ENCODE assay signal across 21 cellular contexts in the genomic region with DNA sequence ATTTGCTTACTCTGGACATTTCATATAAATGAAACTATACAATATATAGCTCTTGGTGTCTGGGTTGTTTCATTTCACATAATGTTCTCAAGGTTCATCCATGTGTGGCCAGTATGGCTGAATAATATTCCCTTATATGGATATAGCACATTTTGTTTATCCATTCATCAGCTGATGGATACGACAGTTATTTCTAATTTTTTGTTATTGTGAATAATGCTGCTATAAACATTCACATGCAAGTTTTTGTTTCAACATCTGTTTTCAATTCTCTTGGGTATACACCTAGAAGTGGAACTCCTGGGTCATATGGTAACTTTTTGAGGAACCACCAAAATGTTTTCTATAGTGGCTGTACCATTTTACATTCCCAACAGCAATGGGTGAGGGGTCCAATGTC.
A peak's percentile ranks its signal among the peaks of the same experiment; 100 is the strongest.
DNase-seq lines count a peak whose midpoint lies in the region; ATAC-seq and TF ChIP-seq lines count a peak whose summit lies in the region.
"Had no signal": no experiment of that assay in that cellular context is flagged by ENCODE, and none has a peak within 500 bp of the region (broad histone marks: within the 10 kb centered on the region; RNA-seq: fewer than 3 reads in every experiment).

No MANE protein-coding gene starts in this region.

- DNase-seq in choroid plexus epithelial cell (ENCODE audit: low read depth): peak; percentile 13
- DNase-seq in memory B cell (ENCODE audit: low spot score in 2 of 2): no peak
- DNase-seq in ascending aorta (ENCODE audit: low spot score in 2 of 2): no peak
- DNase-seq in inferior parietal cortex (ENCODE audit: extremely low spot score): no peak
- no peak for DNase-seq in activated CD4-positive, alpha-beta T cell treated with anti-CD3 and anti-CD28 coated beads, Interleukin-2, amount 50 U/mL, for 4 hours
- DNase-seq: DMS79, GM23248, KBM-7, NCI-H1417, NCI-H187, NCI-H2227 treated with DMSO at 0.1 percent for 48 hours, NCI-H510A treated with DMSO at 0.1 percent for 48 hours, NCI-H774, PC-3, SIG-M5 had no signal

- H3K9me3 Mint-ChIP-seq in memory B cell: no peaks in the 10 kb centered on the region

- H3K4me1 ChIP-seq in OCI-LY3 (ENCODE audit: low read length) (peaks cover 15% of the 10 kb centered on the region), ascending aorta (no peaks in the 10 kb centered on the region)

- H3K36me3 ChIP-seq in OCI-LY3 (replicated peaks; ENCODE audit: low read depth, low read length): no peaks in the 10 kb centered on the region
- no peaks in the 10 kb centered on the region for H3K36me3 ChIP-seq in ascending aorta

- no peaks in the 10 kb centered on the region for H3K27me3 ChIP-seq in OCI-LY3 (ENCODE audit: low read depth, low read length)
- H3K27me3 ChIP-seq in ascending aorta: no peaks in the 10 kb centered on the region

- no peaks in the 10 kb centered on the region for H3K79me2 ChIP-seq in OCI-LY3 (ENCODE audit: low read length)

- H3K9ac ChIP-seq in OCI-LY3 (ENCODE audit: low read length): no peak overlapping the region
- H3K9ac ChIP-seq: GM23248 had no signal

- peak overlapping the region; percentile 41 for H3K27ac Mint-ChIP-seq in memory B cell

- TF ChIP-seq CTCF in OCI-LY3 (IDR thresholded peaks at IDR 0.05; ENCODE audit: low read depth, low read length) (no peak), choroid plexus epithelial cell (conservative IDR thresholded peaks at IDR 0.05; ENCODE audit: low read depth, low read length) (no peak), ascending aorta (IDR thresholded peaks at IDR 0.05) (no peak)

- ATAC-seq in GM18868 (IDR thresholded peaks at IDR 0.05; ENCODE audit: unreplicated experiment): peak; percentile 43
- peak; percentile 75 for ATAC-seq in memory B cell (ENCODE audit: low read depth)
- ATAC-seq in HG03097 (IDR thresholded peaks at IDR 0.05; ENCODE audit: low FRiP score, unreplicated experiment): no peak
- ATAC-seq: HCT116, PC-3 had no signal

- peak overlapping the region; percentile 53 for H3K4me2 ChIP-seq in OCI-LY3 (ENCODE audit: low read length)

- no peak overlapping the region for H3K4me3 Mint-ChIP-seq in memory B cell

- H3K36me3 Mint-ChIP-seq in memory B cell: peaks cover 9% of the 10 kb centered on the region

- H3K27me3 Mint-ChIP-seq in memory B cell: no peaks in the 10 kb centered on the region

- no peaks in the 10 kb centered on the region for H3K9me3 ChIP-seq in OCI-LY3 (ENCODE audit: insufficient read depth, low read length)
- no peaks in the 10 kb centered on the region for H3K9me3 ChIP-seq in ascending aorta

- H4K20me1 ChIP-seq in OCI-LY3 (ENCODE audit: insufficient read depth, low read length): no peaks in the 10 kb centered on the region

- intact Hi-C loops in ascending aorta (cut with DNase I): no loop called here

- peak overlapping the region; percentile 22; the same call in 1 of the 2 replicates for H3K4me3 ChIP-seq in OCI-LY3 (ENCODE audit: low read length)
- no peak overlapping the region for H3K4me3 ChIP-seq in choroid plexus epithelial cell (ENCODE audit: low read depth, low read length)
- H3K4me3 ChIP-seq in ascending aorta: no peak overlapping the region
- H3K4me3 ChIP-seq: GM23248 had no signal

- peaks cover 6% of the 10 kb centered on the region for H3K4me1 Mint-ChIP-seq in memory B cell

- no peak overlapping the region for H2AFZ ChIP-seq in OCI-LY3 (ENCODE audit: low read depth, low read length)
- H2AFZ ChIP-seq: GM23248 had no signal

- H3K27ac ChIP-seq in OCI-LY3 (ENCODE audit: low read length) (peak overlapping the region; percentile 14; the same call in 1 of the 2 replicates), ascending aorta (no peak overlapping the region)
- H3K27ac ChIP-seq: C4-2B, GM23248, RWPE1 had no signal
